ENCODE assay signal across 29 cellular contexts in the genomic region with DNA sequence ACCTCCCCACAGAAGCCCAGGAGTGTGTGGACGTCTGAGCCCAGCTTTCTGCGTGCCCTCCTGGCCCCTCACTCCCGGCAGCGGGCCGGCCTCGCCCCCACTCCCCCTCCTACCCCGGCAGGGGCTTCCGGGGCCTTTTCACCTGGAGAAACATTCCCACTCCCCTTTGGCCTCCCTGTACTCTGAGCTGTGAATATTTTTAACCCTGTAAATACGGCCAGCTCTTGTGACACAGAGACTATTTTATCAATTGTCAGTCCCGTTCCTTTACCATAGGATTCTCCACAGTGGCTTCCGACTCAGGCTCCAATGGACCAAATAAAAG. TPM values are rescaled to one million over a fixed set of nuclear protein-coding genes. Genes with fewer than 3 reads are reported as not detected.
"Had no signal": no experiment of that assay in that cellular context is flagged by ENCODE, and none has a peak within 500 bp of the region (broad histone marks: within the 10 kb centered on the region; RNA-seq: fewer than 3 reads in every experiment).

No MANE protein-coding gene starts in this region.

- H3K27me3 ChIP-seq: body of pancreas, uterus had no signal

- ATAC-seq: activated T-cell treated with anti-CD3 and anti-CD28 coated beads, Interleukin-2, amount 50 U/mL, for 72 hours; body of pancreas had no signal

- H3K9me3 ChIP-seq: body of pancreas, left ventricle myocardium inferior, prostate gland, tibial artery, uterus had no signal

- H2AFZ ChIP-seq: hepatocyte had no signal

- H3K4me2 ChIP-seq: hepatocyte had no signal

- H3K27ac Mint-ChIP-seq: activated naive CD4-positive, alpha-beta T cell treated with anti-CD3 and anti-CD28 coated beads for 36 hours; activated naive CD8-positive, alpha-beta T cell treated with anti-CD3 and anti-CD28 coated beads, Interleukin-2, amount 10 ng/mL, durations not matched to agents 7 days and 5 days; activated T-cell treated with anti-CD3 and anti-CD28 coated beads, Interleukin-2, amount 50 U/mL, for 72 hours; mesothelial cell of epicardium; stimulated activated naive CD8-positive, alpha-beta T cell treated with anti-CD3 and anti-CD28 coated beads, Interleukin-15, Interleukin-2, amounts not matched to agents 100 ng/mL and 50 ng/mL, for 24 hours; T-helper 1 cell treated with Interleukin-12 subunit alpha and Interleukin-12 subunit beta and Interleukin-4 antibody, amounts not matched to agents 30 μg/mL and 1 μg/mL, for 36 hours had no signal

- H3K36me3 Mint-ChIP-seq: activated naive CD8-positive, alpha-beta T cell treated with anti-CD3 and anti-CD28 coated beads, Interleukin-2, amount 10 ng/mL, durations not matched to agents 7 days and 5 days; immature natural killer cell had no signal

- H3K27ac ChIP-seq: body of pancreas, cardiac muscle cell, hepatocyte, left ventricle myocardium inferior, prostate gland, tibial artery, uterus had no signal

- H3K4me3 ChIP-seq: body of pancreas, cardiac muscle cell, hepatocyte, left ventricle myocardium inferior, prostate gland, uterus had no signal

- H3K4me1 ChIP-seq: body of pancreas, prostate gland had no signal

- H3K79me2 ChIP-seq: hepatocyte had no signal

- H3K4me3 Mint-ChIP-seq: activated naive CD4-positive, alpha-beta T cell treated with anti-CD3 and anti-CD28 coated beads for 36 hours; activated naive CD8-positive, alpha-beta T cell treated with anti-CD3 and anti-CD28 coated beads, Interleukin-2, amount 10 ng/mL, durations not matched to agents 7 days and 5 days; activated T-cell treated with anti-CD3 and anti-CD28 coated beads, Interleukin-2, amount 50 U/mL, for 72 hours; immature natural killer cell; mesothelial cell of epicardium; stimulated activated naive CD8-positive, alpha-beta T cell treated with anti-CD3 and anti-CD28 coated beads, Interleukin-15, Interleukin-2, amounts not matched to agents 100 ng/mL and 50 ng/mL, for 24 hours; T-helper 1 cell treated with Interleukin-12 subunit alpha and Interleukin-12 subunit beta and Interleukin-4 antibody, amounts not matched to agents 30 μg/mL and 1 μg/mL, for 36 hours had no signal

- H3K4me1 Mint-ChIP-seq: activated naive CD8-positive, alpha-beta T cell treated with anti-CD3 and anti-CD28 coated beads, Interleukin-2, amount 10 ng/mL, durations not matched to agents 7 days and 5 days; immature natural killer cell; mesothelial cell of epicardium had no signal

- DNase-seq: activated CD4-positive, alpha-beta T cell treated with anti-CD3 and anti-CD28 coated beads for 4 hours; activated CD4-positive, alpha-beta T cell treated with anti-CD3 and anti-CD28 coated beads, Interleukin-2, amount 50 U/mL, for 48 hours; activated CD4-positive, CD25-positive, alpha-beta regulatory T cell; activated effector memory CD4-positive, alpha-beta T cell treated with Interleukin-2 at 50 U/mL for 16 hours; activated naive CD4-positive, alpha-beta T cell treated with anti-CD3 and anti-CD28 coated beads for 36 hours; activated naive CD8-positive, alpha-beta T cell treated with anti-CD3 and anti-CD28 coated beads, Interleukin-2, amount 10 ng/mL, durations not matched to agents 7 days and 5 days; activated T-cell treated with anti-CD3 and anti-CD28 coated beads, Interleukin-2, amount 50 U/mL, for 72 hours; amygdala; body of pancreas; effector CD4-positive, alpha-beta T cell; foreskin melanocyte; immature natural killer cell; kidney glomerular epithelial cell; left ventricle myocardium inferior; stimulated activated CD4-positive, alpha-beta T cell treated with anti-CD3 and anti-CD28 coated beads, Interleukin-12 subunit alpha, Interleukin-12 subunit beta, amount 100 ng/mL, for 4 hours; stimulated activated CD4-positive, alpha-beta T cell treated with anti-CD3 and anti-CD28 coated beads, Interleukin-4, amount 100 ng/mL, for 4 hours; substantia nigra; T1000; tibial artery; uterus had no signal

- H3K36me3 ChIP-seq: prostate gland, uterus had no signal

- H3K27me3 Mint-ChIP-seq: stimulated activated naive CD8-positive, alpha-beta T cell treated with anti-CD3 and anti-CD28 coated beads, Interleukin-15, Interleukin-2, amounts not matched to agents 100 ng/mL and 50 ng/mL, for 24 hours had no signal

- H3K9me3 Mint-ChIP-seq: activated naive CD4-positive, alpha-beta T cell treated with anti-CD3 and anti-CD28 coated beads for 36 hours; activated naive CD8-positive, alpha-beta T cell treated with anti-CD3 and anti-CD28 coated beads, Interleukin-2, amount 10 ng/mL, durations not matched to agents 7 days and 5 days; activated T-cell treated with anti-CD3 and anti-CD28 coated beads, Interleukin-2, amount 50 U/mL, for 72 hours; immature natural killer cell; mesothelial cell of epicardium; stimulated activated naive CD8-positive, alpha-beta T cell treated with anti-CD3 and anti-CD28 coated beads, Interleukin-15, Interleukin-2, amounts not matched to agents 100 ng/mL and 50 ng/mL, for 24 hours; T-helper 1 cell treated with Interleukin-12 subunit alpha and Interleukin-12 subunit beta and Interleukin-4 antibody, amounts not matched to agents 30 μg/mL and 1 μg/mL, for 36 hours had no signal

RNA-seq across cellular contexts. Expression of a gene that starts 5.9 kb away (rescaled TPM):
- total RNA-seq: activated naive CD4-positive, alpha-beta T cell treated with anti-CD3 and anti-CD28 coated beads for 36 hours; activated naive CD8-positive, alpha-beta T cell treated with anti-CD3 and anti-CD28 coated beads, Interleukin-2, amount 10 ng/mL, durations not matched to agents 7 days and 5 days; body of pancreas; hepatocyte; left ventricle myocardium inferior; lung microvascular endothelial cell; skeletal muscle tissue; uterus had no signal
- polyA plus RNA-seq: cardiac muscle cell, hepatocyte, immature natural killer cell, neural cell had no signal

RNA-seq across cellular contexts. Expression of a gene that starts 12.5 kb away (rescaled TPM):
- polyA plus RNA-seq: neural cell had no signal
